Comparison of ENCODE assay signal across 8 cellular contexts in the genomic region with DNA sequence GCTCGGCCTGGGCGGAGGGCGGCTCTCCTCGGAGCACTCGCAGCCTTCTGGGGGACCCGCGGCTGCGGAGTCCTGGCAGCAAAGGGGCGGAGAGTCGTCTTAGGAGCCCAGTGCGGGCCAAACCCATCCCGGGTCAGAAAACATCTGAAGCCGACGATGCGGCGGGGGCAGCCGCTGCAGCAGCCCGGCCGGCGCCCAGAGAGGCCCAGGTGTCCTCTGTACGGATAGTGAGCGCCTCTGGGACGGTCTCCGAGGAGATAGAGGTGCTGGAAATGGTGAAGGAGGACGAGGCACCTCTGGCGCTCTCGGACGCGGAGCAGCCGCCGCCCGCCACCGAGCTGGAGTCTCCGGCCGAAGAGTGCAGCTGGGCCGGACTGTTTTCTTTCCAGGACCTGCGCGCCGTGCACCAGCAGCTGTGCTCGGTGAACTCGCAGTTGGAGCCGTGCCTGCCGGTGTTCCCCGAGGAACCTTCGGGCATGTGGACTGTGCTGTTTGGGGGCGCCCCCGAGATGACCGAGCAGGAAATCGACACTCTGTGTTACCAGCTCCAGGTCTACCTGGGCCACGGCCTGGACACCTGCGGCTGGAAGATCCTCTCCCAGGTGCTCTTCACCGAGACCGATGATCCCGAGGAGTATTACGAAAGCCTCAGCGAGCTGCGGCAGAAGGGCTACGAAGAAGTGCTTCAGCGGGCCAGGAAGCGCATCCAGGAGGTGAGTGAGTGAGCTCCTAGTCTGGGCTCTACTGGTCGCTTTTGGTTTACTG. TPM values are rescaled to one million over a fixed set of nuclear protein-coding genes. Genes with fewer than 3 reads are reported as not detected.
DNase-seq lines count a peak whose midpoint lies in the region; ATAC-seq and TF ChIP-seq lines count a peak whose summit lies in the region.

No MANE protein-coding gene starts in this region.

- peaks cover 7% of the 10 kb centered on the region for H3K36me3 Mint-ChIP-seq in activated naive CD4-positive, alpha-beta T cell treated with anti-CD3 and anti-CD28 coated beads for 36 hours (ENCODE audit: low read depth)

- peak overlapping the region; percentile 81 for H3K27ac Mint-ChIP-seq in activated naive CD4-positive, alpha-beta T cell treated with anti-CD3 and anti-CD28 coated beads for 36 hours

- ATAC-seq in GM18858 (IDR thresholded peaks at IDR 0.05; ENCODE audit: unreplicated experiment) (peak; percentile 2), HG03342 (IDR thresholded peaks at IDR 0.05; ENCODE audit: unreplicated experiment) (peak; percentile 22)

- peaks cover 28% of the 10 kb centered on the region for H3K4me1 Mint-ChIP-seq in activated naive CD4-positive, alpha-beta T cell treated with anti-CD3 and anti-CD28 coated beads for 36 hours (ENCODE audit: low read depth)

- H3K9me3 ChIP-seq in Peyer's patch (no peaks in the 10 kb centered on the region), parathyroid adenoma (ENCODE audit: control insufficient read depth, low read length) (no peaks in the 10 kb centered on the region)

- no peaks in the 10 kb centered on the region for H3K27me3 ChIP-seq in Peyer's patch
- no peaks in the 10 kb centered on the region for H3K27me3 ChIP-seq in parathyroid adenoma (ENCODE audit: control insufficient read depth, insufficient read depth, low read length)

- intact Hi-C loops in activated naive CD4-positive, alpha-beta T cell treated with anti-CD3 and anti-CD28 coated beads for 36 hours (cut with micrococcal nuclease): loop anchor here (1.0 to 10.0 kb wide), 5 partner anchors 38 to 1168 kb away; a partner anchor contains a TSS
- intact Hi-C loops in head of caudate nucleus (cut with DNase I): no loop called here

- peaks cover 43% of the 10 kb centered on the region for H3K79me2 ChIP-seq in parathyroid adenoma

- no peaks in the 10 kb centered on the region for H3K9me3 Mint-ChIP-seq in activated naive CD4-positive, alpha-beta T cell treated with anti-CD3 and anti-CD28 coated beads for 36 hours

- peak overlapping the region; percentile 97 for H3K4me2 ChIP-seq in parathyroid adenoma (ENCODE audit: low read length)

- DNase-seq in A172 (ENCODE audit: low spot score): peak; percentile 25
- DNase-seq in Peyer's patch: peak; percentile 29 to 69 (median 69)
- DNase-seq in activated naive CD4-positive, alpha-beta T cell treated with anti-CD3 and anti-CD28 coated beads for 36 hours: peak; percentile 62
- peak in 35 of 42 donors; percentile 7 to 59 (median 24) for DNase-seq in head of caudate nucleus
- DNase-seq in effector CD8-positive, alpha-beta T cell (lab: John Stamatoyannopoulos, UW): no peak

- no peaks in the 10 kb centered on the region for H3K36me3 ChIP-seq in Peyer's patch
- H3K36me3 ChIP-seq in parathyroid adenoma (ENCODE audit: control insufficient read depth, insufficient read depth, low read length): no peaks in the 10 kb centered on the region

- no peak for TF ChIP-seq POLR2A in Peyer's patch (IDR thresholded peaks at IDR 0.05)

- H3K27ac ChIP-seq in Peyer's patch: peak overlapping the region; percentile 89 to 94 (median 91)
- peak overlapping the region; percentile 84 for H3K27ac ChIP-seq in parathyroid adenoma

- H3K9ac ChIP-seq in parathyroid adenoma: peak overlapping the region; percentile 64

- no peaks in the 10 kb centered on the region for H3K27me3 Mint-ChIP-seq in activated naive CD4-positive, alpha-beta T cell treated with anti-CD3 and anti-CD28 coated beads for 36 hours (ENCODE audit: low read depth)

- peak overlapping the region; percentile 91 for H3K4me3 Mint-ChIP-seq in activated naive CD4-positive, alpha-beta T cell treated with anti-CD3 and anti-CD28 coated beads for 36 hours

- H3K4me1 ChIP-seq in Peyer's patch (peaks cover 0 to 10% (median 3%) of the 10 kb centered on the region in 4 donors), parathyroid adenoma (no peaks in the 10 kb centered on the region)

- H3K4me3 ChIP-seq in Peyer's patch: peak overlapping the region; percentile 83 to 94 (median 86)
- peak overlapping the region; percentile 81 for H3K4me3 ChIP-seq in parathyroid adenoma (ENCODE audit: low read depth, low read length)

- TF ChIP-seq CTCF in Peyer's patch (IDR thresholded peaks at IDR 0.05) (no peak), parathyroid adenoma (IDR thresholded peaks at IDR 0.05) (no peak)

- peak overlapping the region; percentile 76 for H2AFZ ChIP-seq in parathyroid adenoma

- CTCF ChIA-PET in activated naive CD4-positive, alpha-beta T cell treated with anti-CD3 and anti-CD28 coated beads for 36 hours (lab: Charles Lee): interaction anchor here (0.6 to 0.9 kb wide), 3 partner anchors 16 to 869 kb away, joined by 3 read pairs; no protein-coding TSS in a partner anchor

RNA-seq across cellular contexts. Expression of a gene that starts 1.2 kb away (rescaled TPM):
- total RNA-seq in A172 (2014; rRNA removed; shearing (Covaris generic)): 10.4 and 12.6 TPM in 2 replicates
- total RNA-seq in Peyer's patch: 10 to 100 TPM; 10.3 to 16.5 (median 12.3) TPM
- total RNA-seq in activated naive CD4-positive, alpha-beta T cell treated with anti-CD3 and anti-CD28 coated beads for 36 hours: 10 to 100 TPM; 11.8 to 12.1 TPM
